Comparison of ENCODE assay signal across 9 cellular contexts in the genomic region with DNA sequence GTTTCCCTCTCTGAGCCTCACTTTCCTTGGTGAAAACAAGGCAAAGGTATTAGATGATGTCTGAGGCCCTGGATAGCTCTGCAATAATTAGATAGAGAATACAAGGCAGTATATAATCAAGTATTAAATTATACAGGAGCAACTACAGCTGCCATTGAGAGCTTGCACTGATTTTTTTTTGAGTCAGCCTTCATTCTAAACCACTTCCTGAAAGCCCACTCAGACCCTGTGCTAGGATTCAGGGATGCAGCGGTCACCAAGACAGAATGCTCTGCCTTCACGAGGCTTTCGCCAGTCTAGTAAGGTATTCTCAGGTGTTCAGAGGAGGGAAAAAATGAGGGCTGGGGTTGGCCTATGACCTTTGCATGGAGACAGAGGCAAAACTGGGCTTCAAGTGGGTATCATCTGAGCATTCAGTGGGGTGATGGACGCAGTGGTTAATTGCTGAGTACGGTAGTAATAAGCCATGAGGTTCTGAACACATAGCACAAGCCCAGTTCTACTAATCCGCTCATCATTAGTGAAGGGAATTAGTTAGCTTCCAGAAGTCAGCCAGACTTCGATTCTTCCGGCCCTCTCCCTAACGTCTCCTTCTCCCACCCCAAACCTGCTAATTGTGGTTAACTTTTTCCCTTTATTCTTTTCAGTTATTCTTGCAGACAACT. TPM values are rescaled to one million over a fixed set of nuclear protein-coding genes. Genes with fewer than 3 reads are reported as not detected.
DNase-seq lines count a peak whose midpoint lies in the region; ATAC-seq and TF ChIP-seq lines count a peak whose summit lies in the region.
"Had no signal": no experiment of that assay in that cellular context is flagged by ENCODE, and none has a peak within 500 bp of the region (broad histone marks: within the 10 kb centered on the region; RNA-seq: fewer than 3 reads in every experiment).

No MANE protein-coding gene starts in this region.

- H3K27ac Mint-ChIP-seq in CD8-positive, alpha-beta T cell = peak overlapping the region; percentile 82
- H3K27ac Mint-ChIP-seq in progenitor cell of endocrine pancreas = peak overlapping the region; percentile 85

- H3K9me3 Mint-ChIP-seq in CD8-positive, alpha-beta T cell = no peaks in the 10 kb centered on the region
- no peaks in the 10 kb centered on the region for H3K9me3 Mint-ChIP-seq in progenitor cell of endocrine pancreas (ENCODE audit: low read depth)

- peaks cover 34% of the 10 kb centered on the region for H3K4me1 ChIP-seq in CD8-positive, alpha-beta T cell (ENCODE audit: insufficient read depth, low read length)

- no peak overlapping the region for H3K4me3 ChIP-seq in CD8-positive, alpha-beta T cell (ENCODE audit: low read depth, low read length)

- no peaks in the 10 kb centered on the region for H3K36me3 ChIP-seq in CD8-positive, alpha-beta T cell (ENCODE audit: insufficient read depth, low read length)

- CTCF ChIA-PET in CD8-positive, alpha-beta T cell (lab: Charles Lee) = interaction anchor here (1.2 kb wide), 1 partner anchor 15 kb away, joined by 3 read pairs; no protein-coding TSS in a partner anchor

- H3K4me3 Mint-ChIP-seq in CD8-positive, alpha-beta T cell = peak overlapping the region; percentile 60
- peak overlapping the region; percentile 62 for H3K4me3 Mint-ChIP-seq in progenitor cell of endocrine pancreas (ENCODE audit: low read depth)

- peaks cover 16% of the 10 kb centered on the region for H3K36me3 Mint-ChIP-seq in CD8-positive, alpha-beta T cell
- H3K36me3 Mint-ChIP-seq in progenitor cell of endocrine pancreas (ENCODE audit: insufficient read depth) = no peaks in the 10 kb centered on the region

- POLR2A ChIA-PET in CD8-positive, alpha-beta T cell (lab: Charles Lee) = interaction anchor here (1.1 kb wide), 1 partner anchor 9 kb away, joined by 3 read pairs; no protein-coding TSS in a partner anchor

- intact Hi-C loops in CD8-positive, alpha-beta T cell (cut with DNase I, micrococcal nuclease) = loop anchor here (5.0 to 10.0 kb wide), 7 partner anchors 33 to 917 kb away; partner anchors contain the start of genes TAMM41 (in 2 of the 2), ATG7 (in 1 of the 2), MKRN2 (in 1 of the 2) and TSEN2 (in 1 of the 2)

- ATAC-seq in CD8-positive, alpha-beta T cell = no peak
- ATAC-seq in HG02588 (IDR thresholded peaks at IDR 0.05; ENCODE audit: unreplicated experiment) (no peak), GM18868 (IDR thresholded peaks at IDR 0.05; ENCODE audit: unreplicated experiment) (no peak)

- TF ChIP-seq CTCF in CD8-positive, alpha-beta T cell (IDR thresholded peaks at IDR 0.05) = no peak
- no peak for TF ChIP-seq CTCF in progenitor cell of endocrine pancreas (IDR thresholded peaks at IDR 0.05; ENCODE audit: unreplicated experiment)

- no peaks in the 10 kb centered on the region for H3K27me3 ChIP-seq in CD8-positive, alpha-beta T cell (ENCODE audit: insufficient read depth, low read length)

- H3K27me3 Mint-ChIP-seq in CD8-positive, alpha-beta T cell (ENCODE audit: low read depth) = no peaks in the 10 kb centered on the region
- no peaks in the 10 kb centered on the region for H3K27me3 Mint-ChIP-seq in progenitor cell of endocrine pancreas

- no peak overlapping the region for H3K27ac ChIP-seq in CD8-positive, alpha-beta T cell (ENCODE audit: low read depth, low read length)

- no peaks in the 10 kb centered on the region for H3K9me3 ChIP-seq in CD8-positive, alpha-beta T cell (ENCODE audit: low read length)

- DNase-seq in CD8-positive, alpha-beta T cell = no peak
- DNase-seq in NCI-H82 (lab: John Stamatoyannopoulos, UW) (peak; percentile 90), dermis blood vessel endothelial cell (peak; percentile 46), progenitor cell of endocrine pancreas (ENCODE audit: low spot score, unreplicated experiment) (no peak), GM03348 (ENCODE audit: low spot score) (no peak)
- no peak for DNase-seq in stimulated activated CD4-positive, alpha-beta T cell treated with anti-CD3 and anti-CD28 coated beads, Interleukin-12 subunit alpha, Interleukin-12 subunit beta, amount 100 ng/mL, for 4 hours
- DNase-seq: SHP77 had no signal

- peaks cover 67% of the 10 kb centered on the region for H3K4me1 Mint-ChIP-seq in CD8-positive, alpha-beta T cell (ENCODE audit: low read depth)
- H3K4me1 Mint-ChIP-seq in progenitor cell of endocrine pancreas (ENCODE audit: low read depth) = peaks cover 61% of the 10 kb centered on the region

RNA-seq across cellular contexts. Expression of gene VGLL4, which starts 3.6 kb away (rescaled TPM):
- 10 to 100 TPM; 13.8 to 14.1 TPM for total RNA-seq in CD8-positive, alpha-beta T cell
- total RNA-seq in dermis blood vessel endothelial cell (76.7 and 79.0 TPM in 2 replicates), progenitor cell of endocrine pancreas (93.2 and 93.4 TPM in 2 replicates)

Comparison
In these comparisons a context has a peak if more than half of its experiments do, and no peak if none do; other contexts are left out.
1. DNase-seq: peak in NCI-H82 (single experiment) and dermis blood vessel endothelial cell (single experiment); none in CD8-positive, alpha-beta T cell (0 of 7), progenitor cell of endocrine pancreas (single experiment), GM03348 (single experiment) and stimulated activated CD4-positive, alpha-beta T cell treated with anti-CD3 and anti-CD28 coated beads, Interleukin-12 subunit alpha, Interleukin-12 subunit beta, amount 100 ng/mL, for 4 hours (single experiment).